ENCODE assay signal across 14 cellular contexts in genomic region chr1:176183618-176184017, GRCh38. TPM values are rescaled to one million over a fixed set of nuclear protein-coding genes. Genes with fewer than 3 reads are reported as not detected.
DNase-seq lines count a peak whose midpoint lies in the region; ATAC-seq and TF ChIP-seq lines count a peak whose summit lies in the region.
"Had no signal": no experiment of that assay in that cellular context is flagged by ENCODE, and none has a peak within 500 bp of the region (broad histone marks: within the 10 kb centered on the region; RNA-seq: fewer than 3 reads in every experiment).

No MANE protein-coding gene starts in this region.

- H3K9me3 ChIP-seq in mammary epithelial cell (replicated peaks; ENCODE audit: insufficient read depth, low read length) (no peaks in the 10 kb centered on the region), OCI-LY7 (ENCODE audit: low read length) (peaks cover 2% of the 10 kb centered on the region; the same call in 1 of the 2 replicates), suprapubic skin (no peaks in the 10 kb centered on the region)

- no peak for TF ChIP-seq POLR2A in suprapubic skin (IDR thresholded peaks at IDR 0.05)

- peaks cover 3% of the 10 kb centered on the region for H3K9me3 Mint-ChIP-seq in MCF 10A (ENCODE audit: unreplicated experiment)
- H3K9me3 Mint-ChIP-seq in stimulated activated naive CD8-positive, alpha-beta T cell treated with anti-CD3 and anti-CD28 coated beads, Interleukin-15, amount 100 ng/mL, for 72 hours = no peaks in the 10 kb centered on the region

- H3K27me3 Mint-ChIP-seq in MCF 10A (ENCODE audit: insufficient read depth, unreplicated experiment) = no peaks in the 10 kb centered on the region
- no peaks in the 10 kb centered on the region for H3K27me3 Mint-ChIP-seq in stimulated activated naive CD8-positive, alpha-beta T cell treated with anti-CD3 and anti-CD28 coated beads, Interleukin-15, amount 100 ng/mL, for 72 hours

- in situ Hi-C loops in mammary epithelial cell (cut with MboI; ENCODE audit: low sequenced_read_pairs in 2 of 2) = no loop called here

- H3K4me2 ChIP-seq in mammary epithelial cell (ENCODE audit: insufficient read depth, low read depth, low read length) (no peak overlapping the region), OCI-LY7 (ENCODE audit: low read length) (peak overlapping the region; percentile 51)

- H3K4me1 Mint-ChIP-seq in MCF 10A (ENCODE audit: insufficient read depth, unreplicated experiment) = peaks cover 10% of the 10 kb centered on the region
- peaks cover 60% of the 10 kb centered on the region for H3K4me1 Mint-ChIP-seq in stimulated activated naive CD8-positive, alpha-beta T cell treated with anti-CD3 and anti-CD28 coated beads, Interleukin-15, amount 100 ng/mL, for 72 hours

- H3K9ac ChIP-seq in mammary epithelial cell (ENCODE audit: insufficient read depth, low read length) = no peak overlapping the region

- H3K36me3 ChIP-seq in mammary epithelial cell (ENCODE audit: insufficient read depth, low read length) (peaks cover 3% of the 10 kb centered on the region), OCI-LY7 (ENCODE audit: insufficient read depth, low read length) (peaks cover 53% of the 10 kb centered on the region), suprapubic skin (peaks cover 6% of the 10 kb centered on the region)

- H2AFZ ChIP-seq in mammary epithelial cell (ENCODE audit: low read depth, low read length) (no peak overlapping the region), OCI-LY7 (ENCODE audit: low read length) (no peak overlapping the region)

- no peak for TF ChIP-seq EP300 in suprapubic skin (IDR thresholded peaks at IDR 0.05)

- peak; percentile 2 for DNase-seq in mammary epithelial cell
- DNase-seq in MCF 10A (ENCODE audit: unreplicated experiment) = no peak
- DNase-seq in OCI-LY7 (ENCODE audit: low spot score) = no peak
- no peak for DNase-seq in stimulated activated naive CD8-positive, alpha-beta T cell treated with anti-CD3 and anti-CD28 coated beads, Interleukin-15, amount 100 ng/mL, for 72 hours
- DNase-seq in suprapubic skin (ENCODE audit: low spot score in 2 of 2) = no peak
- DNase-seq: activated CD4-positive, alpha-beta T cell treated with anti-CD3 and anti-CD28 coated beads for 4 hours; dorsolateral prefrontal cortex; EL; Kasumi-1; NCI-H2171; occipital lobe had no signal

- H3K27me3 ChIP-seq in mammary epithelial cell (ENCODE audit: insufficient read depth, low read length) = no peaks in the 10 kb centered on the region
- H3K27me3 ChIP-seq in suprapubic skin = no peaks in the 10 kb centered on the region
- H3K27me3 ChIP-seq: dorsolateral prefrontal cortex had no signal

- CTCF ChIA-PET in mammary epithelial cell (lab: Charles Lee; ENCODE audit: low non-redundant PET) = no interaction called here
- CTCF ChIA-PET in MCF 10A (lab: Yijun Ruan, JAX) = no interaction called here
- CTCF ChIA-PET in OCI-LY7 (lab: Charles Lee; ENCODE audit: unreplicated experiment) = no interaction called here

- TF ChIP-seq CTCF in mammary epithelial cell (conservative IDR thresholded peaks at IDR 0.05 in 1 of 2, IDR thresholded peaks at IDR 0.05 in 1 of 2; ENCODE audit: extremely low read depth in 1 of 2, insufficient read depth in 1 of 2, low read depth in 1 of 2, low read length in 2 of 2) = no peak
- no peak for TF ChIP-seq CTCF in MCF 10A (IDR thresholded peaks at IDR 0.05; ENCODE audit: unreplicated experiment)
- no peak for TF ChIP-seq CTCF in OCI-LY7 (conservative IDR thresholded peaks at IDR 0.05; ENCODE audit: low read length)
- no peak for TF ChIP-seq CTCF in suprapubic skin (IDR thresholded peaks at IDR 0.05)

- dilution Hi-C loops in mammary epithelial cell (cut with HindIII; ENCODE audit: low sequenced_read_pairs) = no loop called here

- H3K27ac Mint-ChIP-seq in MCF 10A (ENCODE audit: low read depth, unreplicated experiment) = no peak overlapping the region
- peak overlapping the region in 1 of 2 donors; percentile 20 for H3K27ac Mint-ChIP-seq in stimulated activated naive CD8-positive, alpha-beta T cell treated with anti-CD3 and anti-CD28 coated beads, Interleukin-15, amount 100 ng/mL, for 72 hours

- H4K20me1 ChIP-seq in mammary epithelial cell (ENCODE audit: insufficient read depth, low read length) = no peaks in the 10 kb centered on the region
- H4K20me1 ChIP-seq in OCI-LY7 (ENCODE audit: insufficient read depth, low read length) = peaks cover 22% of the 10 kb centered on the region; the same call in 1 of the 2 replicates

- H3K4me3 ChIP-seq in mammary epithelial cell (replicated peaks in 1 of 3; ENCODE audit: insufficient read depth in 1 of 3, low read depth in 2 of 3, low read length in 3 of 3) (no peak overlapping the region), OCI-LY7 (ENCODE audit: low read depth, low read length, poor library complexity, severe bottlenecking) (peak overlapping the region; percentile 42), suprapubic skin (no peak overlapping the region)
- H3K4me3 ChIP-seq: dorsolateral prefrontal cortex had no signal

- intact Hi-C loops in mammary epithelial cell (cut with micrococcal nuclease) (no loop called here), MCF 10A (cut with micrococcal nuclease) (no loop called here), OCI-LY7 (cut with micrococcal nuclease; ENCODE audit: unreplicated experiment) (no loop called here)

- H3K79me2 ChIP-seq in mammary epithelial cell (ENCODE audit: insufficient read depth, low read length) (peaks cover 92% of the 10 kb centered on the region), OCI-LY7 (ENCODE audit: insufficient read depth, low read depth, low read length) (peaks cover 97% of the 10 kb centered on the region)

- H3K36me3 Mint-ChIP-seq in MCF 10A (ENCODE audit: insufficient read depth, unreplicated experiment) = peaks cover 21% of the 10 kb centered on the region

- H3K9me2 ChIP-seq in OCI-LY7 (ENCODE audit: insufficient read depth, low read length) = no peaks in the 10 kb centered on the region

- H3K4me3 Mint-ChIP-seq in MCF 10A (ENCODE audit: unreplicated experiment) = no peak overlapping the region
- H3K4me3 Mint-ChIP-seq in stimulated activated naive CD8-positive, alpha-beta T cell treated with anti-CD3 and anti-CD28 coated beads, Interleukin-15, amount 100 ng/mL, for 72 hours = peak overlapping the region in 1 of 2 donors; percentile 40

- H3K4me1 ChIP-seq in mammary epithelial cell (ENCODE audit: insufficient read depth, low read length) (no peaks in the 10 kb centered on the region), OCI-LY7 (ENCODE audit: insufficient read depth, low read length, poor library complexity, severe bottlenecking) (peaks cover 73% of the 10 kb centered on the region), suprapubic skin (no peaks in the 10 kb centered on the region)

- ATAC-seq in HG02798 (IDR thresholded peaks at IDR 0.05; ENCODE audit: poor library complexity, unreplicated experiment) (peak; percentile 69), GM19455 (IDR thresholded peaks at IDR 0.05; ENCODE audit: unreplicated experiment) (no peak), GM21723 (IDR thresholded peaks at IDR 0.05; ENCODE audit: unreplicated experiment) (no peak)
- peak; percentile 61 for ATAC-seq in stimulated activated naive CD8-positive, alpha-beta T cell treated with anti-CD3 and anti-CD28 coated beads, Interleukin-15, amount 100 ng/mL, for 72 hours

- POLR2A ChIA-PET in MCF 10A (lab: Yijun Ruan, JAX) (no interaction called here), OCI-LY7 (lab: Charles Lee) (no interaction called here)

- H3K27ac ChIP-seq in mammary epithelial cell (ENCODE audit: insufficient read depth, low read depth, low read length) (no peak overlapping the region), OCI-LY7 (ENCODE audit: low read depth, low read length, poor library complexity, severe bottlenecking) (peak overlapping the region; percentile 12), suprapubic skin (no peak overlapping the region)

- WGBS in mammary epithelial cell (ENCODE audit: low coverage, missing lambda C conversion rate) = 95% methylated on average over 3 of the region's 3 CpGs
- 83% methylated on average over 3 of the region's 3 CpGs for WGBS in suprapubic skin

- BruUV-seq in mammary epithelial cell (replicated peaks; lab: Mats Ljungman, UMichigan) = no TSS peak
- BruUV-seq in MCF 10A (replicated peaks; lab: Mats Ljungman, UMichigan) = no TSS peak
- BruUV-seq in OCI-LY7 (replicated peaks; lab: Mats Ljungman, UMichigan) = no TSS peak

RNA-seq across cellular contexts. Expression of gene COP1, which starts 23.5 kb away (rescaled TPM):
- total RNA-seq in mammary epithelial cell = 10 to 100 TPM; 42.2 to 72.5 TPM
- polyA plus RNA-seq in mammary epithelial cell = 24.5 TPM
- polyA minus RNA-seq in mammary epithelial cell = 72.0 TPM
- 41.6 and 47.0 TPM in 2 replicates for total RNA-seq in MCF 10A (2022)
- 75.2 and 78.2 TPM in 2 replicates for total RNA-seq in OCI-LY7 (2014; rRNA removed; shearing (Covaris generic))
- total RNA-seq in OCI-LY7 (2022) = 76.9 and 92.6 TPM in 2 replicates
- 10 to 100 TPM; 33.2 to 84.1 (median 52.3) TPM for total RNA-seq in suprapubic skin

Comparison
In these comparisons a context has a peak if more than half of its experiments do, and no peak if none do; other contexts are left out.
1. ATAC-seq: peak in HG02798 (single experiment) and stimulated activated naive CD8-positive, alpha-beta T cell treated with anti-CD3 and anti-CD28 coated beads, Interleukin-15, amount 100 ng/mL, for 72 hours (single experiment); none in GM19455 (single experiment) and GM21723 (single experiment).